In the genomic region with DNA sequence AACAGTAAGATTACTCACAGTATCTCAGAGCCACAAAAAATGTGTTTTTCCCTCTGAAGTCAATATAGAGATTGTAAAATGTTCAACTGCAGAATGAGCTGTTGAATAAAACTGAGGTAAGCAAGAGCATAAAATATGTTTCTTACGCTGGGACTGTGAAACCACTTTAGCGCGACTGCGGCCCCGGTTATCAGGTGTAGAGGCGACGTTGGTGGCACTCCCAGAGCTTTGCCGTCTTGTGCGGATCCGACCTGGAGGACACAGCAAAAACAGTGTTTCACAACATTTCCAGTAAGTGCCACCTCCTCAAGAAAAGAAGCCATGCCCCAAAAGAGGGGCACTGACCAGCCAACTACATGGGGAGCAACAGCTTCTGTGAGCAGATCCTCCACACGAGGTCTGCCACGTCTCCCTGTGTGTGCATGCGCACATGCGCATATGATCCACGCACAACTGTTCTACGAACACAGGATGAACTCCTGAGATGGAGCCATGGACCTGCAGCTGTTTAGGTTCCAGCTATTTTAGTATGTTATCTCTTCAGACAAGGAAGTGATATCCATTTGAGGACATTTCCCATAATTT, we compare ENCODE assay signal across 21 cellular contexts.
"Had no signal": no experiment of that assay in that cellular context is flagged by ENCODE, and none has a peak within 500 bp of the region (broad histone marks: within the 10 kb centered on the region; RNA-seq: fewer than 3 reads in every experiment).

No MANE protein-coding gene starts in this region.

- H3K4me3 Mint-ChIP-seq: activated B cell treated with CpG ODN at 0.5 μM for 24 hours; activated CD4-positive, alpha-beta memory T cell treated with anti-CD3 and anti-CD28 coated beads for 36 hours; activated CD4-positive, alpha-beta T cell treated with anti-CD3 and anti-CD28 coated beads for 36 hours; activated naive CD8-positive, alpha-beta T cell treated with anti-CD3 and anti-CD28 coated beads, Interleukin-2, amount 50 U/mL, for 24 hours; activated T-helper 1 cell treated with anti-CD3 and anti-CD28 coated beads, Interleukin-12 subunit alpha, Interleukin-12 subunit beta, Interleukin-2, Interleukin-4 antibody, amounts not matched to agents 30 ng/mL and 10 ng/mL and 1 ng/mL, durations not matched to agents 14 hours and 24 hours and 36 hours; brain; neural crest cell; T-helper 17 cell had no signal

- H3K4me1 ChIP-seq: foreskin keratinocyte, upper lobe of left lung had no signal

- H3K9me3 ChIP-seq: upper lobe of left lung had no signal

- ATAC-seq: activated CD4-positive, alpha-beta T cell treated with anti-CD3 and anti-CD28 coated beads for 36 hours; activated naive CD8-positive, alpha-beta T cell treated with anti-CD3 and anti-CD28 coated beads, Interleukin-2, amount 50 U/mL, for 24 hours; foreskin keratinocyte; stimulated activated naive CD8-positive, alpha-beta T cell treated with anti-CD3 and anti-CD28 coated beads, Interleukin-15, Interleukin-2, amounts not matched to agents 100 U/mL and 50 U/mL, for 24 hours; T-helper 17 cell had no signal

- H3K27ac Mint-ChIP-seq: activated B cell treated with CpG ODN at 0.5 μM for 24 hours; activated CD4-positive, alpha-beta memory T cell treated with anti-CD3 and anti-CD28 coated beads for 36 hours; activated CD4-positive, alpha-beta T cell treated with anti-CD3 and anti-CD28 coated beads for 36 hours; activated naive CD8-positive, alpha-beta T cell treated with anti-CD3 and anti-CD28 coated beads, Interleukin-2, amount 50 U/mL, for 24 hours; activated T-helper 1 cell treated with anti-CD3 and anti-CD28 coated beads, Interleukin-12 subunit alpha, Interleukin-12 subunit beta, Interleukin-2, Interleukin-4 antibody, amounts not matched to agents 30 ng/mL and 10 ng/mL and 1 ng/mL, durations not matched to agents 14 hours and 24 hours and 36 hours; T-helper 17 cell had no signal

- H3K27ac ChIP-seq: foreskin keratinocyte, upper lobe of left lung had no signal

- DNase-seq: activated B cell treated with CpG ODN at 0.5 μM for 24 hours; activated CD4-positive, alpha-beta memory T cell treated with anti-CD3 and anti-CD28 coated beads for 36 hours; activated CD4-positive, alpha-beta T cell treated with anti-CD3 and anti-CD28 coated beads for 36 hours; activated gamma-delta T cell; activated naive CD4-positive, alpha-beta T cell treated with anti-CD3 and anti-CD28 coated beads, Interleukin-2, amount 50 U/mL, for 16 hours; activated naive CD8-positive, alpha-beta T cell treated with anti-CD3 and anti-CD28 coated beads, Interleukin-2, amount 50 U/mL, for 24 hours; anterior cingulate cortex; central memory CD4-positive, alpha-beta T cell; dermis blood vessel endothelial cell; effector CD8-positive, alpha-beta T cell; foreskin keratinocyte; hypothalamus; retina; stimulated activated CD4-positive, alpha-beta T cell treated with anti-CD3 and anti-CD28 coated beads, Interleukin-4, amount 100 ng/mL, for 4 hours; stimulated activated naive CD8-positive, alpha-beta T cell treated with anti-CD3 and anti-CD28 coated beads, Interleukin-15, Interleukin-2, amounts not matched to agents 100 U/mL and 50 U/mL, for 24 hours; SW 1271; T-helper 17 cell had no signal

- H3K9me3 Mint-ChIP-seq: activated B cell treated with CpG ODN at 0.5 μM for 24 hours; activated CD4-positive, alpha-beta memory T cell treated with anti-CD3 and anti-CD28 coated beads for 36 hours; activated naive CD8-positive, alpha-beta T cell treated with anti-CD3 and anti-CD28 coated beads, Interleukin-2, amount 50 U/mL, for 24 hours; activated T-helper 1 cell treated with anti-CD3 and anti-CD28 coated beads, Interleukin-12 subunit alpha, Interleukin-12 subunit beta, Interleukin-2, Interleukin-4 antibody, amounts not matched to agents 30 ng/mL and 10 ng/mL and 1 ng/mL, durations not matched to agents 14 hours and 24 hours and 36 hours; brain; neural crest cell had no signal

- H3K27me3 ChIP-seq: foreskin keratinocyte, upper lobe of left lung had no signal

- H3K4me1 Mint-ChIP-seq: activated B cell treated with CpG ODN at 0.5 μM for 24 hours; activated CD4-positive, alpha-beta T cell treated with anti-CD3 and anti-CD28 coated beads for 36 hours; activated naive CD8-positive, alpha-beta T cell treated with anti-CD3 and anti-CD28 coated beads, Interleukin-2, amount 50 U/mL, for 24 hours; neural crest cell had no signal

- H3K4me3 ChIP-seq: upper lobe of left lung had no signal

- H3K27me3 Mint-ChIP-seq: activated B cell treated with CpG ODN at 0.5 μM for 24 hours; activated CD4-positive, alpha-beta memory T cell treated with anti-CD3 and anti-CD28 coated beads for 36 hours; activated CD4-positive, alpha-beta T cell treated with anti-CD3 and anti-CD28 coated beads for 36 hours; activated naive CD8-positive, alpha-beta T cell treated with anti-CD3 and anti-CD28 coated beads, Interleukin-2, amount 50 U/mL, for 24 hours; brain; T-helper 17 cell had no signal
